8 cellular contexts compared by ENCODE assay signal in genomic region chr2:55692740-55693139, GRCh38. TPM values are rescaled to one million over a fixed set of nuclear protein-coding genes. Genes with fewer than 3 reads are reported as not detected.
DNase-seq lines count a peak whose midpoint lies in the region; ATAC-seq, FAIRE-seq and TF ChIP-seq lines count a peak whose summit lies in the region.
"Not testable (repeated sequence)": the region's sequence is repeated elsewhere in the genome, so short reads cannot be mapped to it uniquely, and the experiment has no call there.

No MANE protein-coding gene starts in this region.

- in situ Hi-C loops in Panc1 (cut with HindIII; ENCODE audit: low pct_unique_long_range_greater_than_20kb, low sequenced_read_pairs); HepG2 (cut with HindIII; ENCODE audit: extremely low pct_ligation_motif_present, low pct_unique_long_range_greater_than_20kb): not testable (repeated sequence)

- H3K27me3 ChIP-seq in Panc1 (ENCODE audit: control insufficient read depth, insufficient read depth, low read length); HepG2 (ENCODE audit: control insufficient read depth in 1 of 2, insufficient read depth in 2 of 2, low read length in 2 of 2); trophoblast cell (ENCODE audit: insufficient read depth, low read length): not testable (repeated sequence)

- peak overlapping the region; percentile 89 for H3K27ac Mint-ChIP-seq in HFFc6
- H3K27ac Mint-ChIP-seq in activated naive CD4-positive, alpha-beta T cell treated with anti-CD3 and anti-CD28 coated beads, Interleukin-2, amount 50 U/mL, for 72 hours, result peak overlapping the region; percentile 96 to 99

- H3K9me3 ChIP-seq in Panc1 (ENCODE audit: control insufficient read depth, insufficient read depth, low read depth, low read length); HepG2 (ENCODE audit: low read length); trophoblast cell (ENCODE audit: insufficient read depth, low read depth, low read length): not testable (repeated sequence)

- H2BK12ac ChIP-seq in trophoblast cell (ENCODE audit: low read length), result not testable (repeated sequence)

- H4K8ac ChIP-seq in trophoblast cell (ENCODE audit: low read depth, low read length), result not testable (repeated sequence)

- not testable (repeated sequence) for H2AK5ac ChIP-seq in trophoblast cell (ENCODE audit: low read length)

- CTCF ChIA-PET in Panc1 (lab: Charles Lee); HepG2 (lab: Yijun Ruan, JAX; ENCODE audit: low intra/inter-chr PET ratio, low total read pairs): not testable (repeated sequence)

- H3K79me1 ChIP-seq in trophoblast cell (ENCODE audit: low read length), result not testable (repeated sequence)

- peaks cover 45% of the 10 kb centered on the region for H3K79me2 ChIP-seq in HepG2 (ENCODE audit: insufficient read depth, low read length)
- H3K79me2 ChIP-seq in trophoblast cell (ENCODE audit: control insufficient read depth, insufficient read depth, low read length, poor library complexity), result not testable (repeated sequence)

- not testable (repeated sequence) for TF ChIP-seq RAD21 in HepG2 (CRISPR knock-in tag; IDR thresholded peaks at IDR 0.05)

- TF ChIP-seq EP300 in HepG2 (IDR thresholded peaks at IDR 0.05; ENCODE audit: low read depth in 2 of 2, low read length in 2 of 2); HepG2 (CRISPR knock-in tag; IDR thresholded peaks at IDR 0.05; ENCODE audit: borderline replicate concordance): not testable (repeated sequence)

- intact Hi-C loops in Panc1 (cut with micrococcal nuclease; ENCODE audit: unreplicated experiment); HepG2 (cut with micrococcal nuclease; ENCODE audit: unreplicated experiment): not testable (repeated sequence)

- H2BK120ac ChIP-seq in trophoblast cell (ENCODE audit: insufficient read depth, low read length, poor library complexity), result not testable (repeated sequence)

- not testable (repeated sequence) for H4K20me1 ChIP-seq in HepG2 (ENCODE audit: insufficient read depth, low read length)

- FAIRE-seq in HepG2 (lab: Jason Lieb, UNC), result not testable (repeated sequence)
- peak; percentile 90 for FAIRE-seq in urothelium cell line (lab: Jason Lieb, UNC)

- H3K27me3 Mint-ChIP-seq in HFFc6 (ENCODE audit: insufficient read depth), result not testable (repeated sequence)

- peak overlapping the region; percentile 95 for H3K27ac ChIP-seq in Panc1 (ENCODE audit: low read length)
- H3K27ac ChIP-seq in HepG2 (ENCODE audit: extremely low read length, insufficient read depth, low read length); trophoblast cell (ENCODE audit: low read depth, low read length): not testable (repeated sequence)

- not testable (repeated sequence) for H4K91ac ChIP-seq in trophoblast cell (ENCODE audit: low read depth, low read length)

- peak overlapping the region; percentile 83 for H3K4me3 ChIP-seq in GM12864 (ENCODE audit: low read depth, low read length)
- peak overlapping the region; percentile 95 to 98 for H3K4me3 ChIP-seq in Panc1 (ENCODE audit: low read depth in 2 of 2, low read length in 2 of 2)
- H3K4me3 ChIP-seq in epithelial cell of esophagus (ENCODE audit: low read length), result peak overlapping the region; percentile 70
- peak overlapping the region; percentile 83 to 99 (median 87) for H3K4me3 ChIP-seq in HepG2 (replicated peaks in 1 of 3; ENCODE audit: insufficient read depth in 1 of 3, low read depth in 2 of 3, low read length in 3 of 3)
- H3K4me3 ChIP-seq in trophoblast cell (ENCODE audit: low read depth, low read length), result peak overlapping the region; percentile 100

- H4K12ac ChIP-seq in trophoblast cell (ENCODE audit: low read depth, low read length), result not testable (repeated sequence)

- peak overlapping the region; percentile 84; the same call in 1 of the 2 replicates for H3K9ac ChIP-seq in HepG2 (ENCODE audit: insufficient read depth, low read depth, low read length)
- H3K9ac ChIP-seq in trophoblast cell (ENCODE audit: low read length), result not testable (repeated sequence)

- not testable (repeated sequence) for H3K18ac ChIP-seq in trophoblast cell (ENCODE audit: low read length)

- H3K23ac ChIP-seq in trophoblast cell (ENCODE audit: low read length), result not testable (repeated sequence)

- H3K4me2 ChIP-seq in HepG2 (ENCODE audit: low read depth, low read length) (peak overlapping the region; percentile 96), trophoblast cell (ENCODE audit: low read length) (peak overlapping the region; percentile 76)

- not testable (repeated sequence) for BruUV-seq in Panc1 (replicated peaks; lab: Mats Ljungman, UMichigan); HepG2 (replicated peaks; lab: Mats Ljungman, UMichigan)

- not testable (repeated sequence) for H3K36me3 Mint-ChIP-seq in HFFc6 (ENCODE audit: low read depth)
- peaks cover 10 to 23% of the 10 kb centered on the region in 2 donors for H3K36me3 Mint-ChIP-seq in activated naive CD4-positive, alpha-beta T cell treated with anti-CD3 and anti-CD28 coated beads, Interleukin-2, amount 50 U/mL, for 72 hours

- not testable (repeated sequence) for H2BK5ac ChIP-seq in trophoblast cell (ENCODE audit: low read depth, low read length, poor library complexity)

- WGBS in HepG2 (ENCODE audit: low lambda C conversion rate), result 15% methylated on average over 5 of the region's 5 CpGs
- no CpG with 5 or more reads among the region's 5 CpGs for WGBS in trophoblast cell (ENCODE audit: extremely low coverage, insufficient coverage, insufficient read length)

- H3K4me1 Mint-ChIP-seq in HFFc6 (ENCODE audit: low read depth), result peaks cover 34% of the 10 kb centered on the region

- H3K4ac ChIP-seq in trophoblast cell (ENCODE audit: low read depth, low read length), result not testable (repeated sequence)

- not testable (repeated sequence) for H3K9me3 Mint-ChIP-seq in HFFc6; activated naive CD4-positive, alpha-beta T cell treated with anti-CD3 and anti-CD28 coated beads, Interleukin-2, amount 50 U/mL, for 72 hours

- H2AFZ ChIP-seq in HepG2 (ENCODE audit: low read length); trophoblast cell (ENCODE audit: insufficient read depth, low read length, poor library complexity): not testable (repeated sequence)

- not testable (repeated sequence) for H3K4me1 ChIP-seq in Panc1 (ENCODE audit: control insufficient read depth, insufficient read depth, low read length); trophoblast cell (ENCODE audit: control insufficient read depth in 1 of 2, insufficient read depth in 2 of 2, low read length in 2 of 2)
- peaks cover 11% of the 10 kb centered on the region for H3K4me1 ChIP-seq in HepG2 (ENCODE audit: insufficient read depth, low read length)

- not testable (repeated sequence) for DNase-seq in GM12864 (ENCODE audit: low read depth); HFFc6; Panc1 (ENCODE audit: low read depth, low spot score); activated naive CD4-positive, alpha-beta T cell treated with anti-CD3 and anti-CD28 coated beads, Interleukin-2, amount 50 U/mL, for 72 hours (ENCODE audit: low spot score in 2 of 2); epithelial cell of esophagus (ENCODE audit: low read depth); HepG2 (ENCODE audit: low spot score); trophoblast cell; urothelium cell line (ENCODE audit: low spot score)

- TF ChIP-seq CTCF in GM12864 (IDR thresholded peaks at IDR 0.05; ENCODE audit: low read depth, low read length, missing control alignments); HFFc6 (IDR thresholded peaks at IDR 0.05); Panc1 (IDR thresholded peaks at IDR 0.05); epithelial cell of esophagus (IDR thresholded peaks at IDR 0.05; ENCODE audit: insufficient read depth, low read depth, low read length, missing control alignments); HepG2 (CRISPR knock-in tag; IDR thresholded peaks at IDR 0.05): not testable (repeated sequence)

- ATAC-seq in Panc1, result peak; percentile 7; the same call in 1 of the 2 replicates
- not testable (repeated sequence) for ATAC-seq in activated naive CD4-positive, alpha-beta T cell treated with anti-CD3 and anti-CD28 coated beads, Interleukin-2, amount 50 U/mL, for 72 hours
- peak; percentile 58 for ATAC-seq in HepG2

- not testable (repeated sequence) for H3K14ac ChIP-seq in trophoblast cell (ENCODE audit: low read length)

- TF ChIP-seq POLR2A in HepG2 (IDR thresholded peaks at IDR 0.05; ENCODE audit: insufficient read depth in 1 of 2, low read depth in 2 of 2, low read length in 2 of 2), result not testable (repeated sequence)

- H3K36me3 ChIP-seq in Panc1 (ENCODE audit: control insufficient read depth, insufficient read depth, low read length); trophoblast cell (ENCODE audit: control insufficient read depth in 1 of 2, insufficient read depth in 2 of 2, low read length in 2 of 2): not testable (repeated sequence)
- H3K36me3 ChIP-seq in HepG2 (replicated peaks in 1 of 2; ENCODE audit: control insufficient read depth in 1 of 2, insufficient read depth in 2 of 2, low read length in 2 of 2), result peaks cover 4 to 10% of the 10 kb centered on the region in 2 experiments; a peak in 4 of 5 replicates

- H3K4me3 Mint-ChIP-seq in HFFc6, result peak overlapping the region; percentile 99

- POLR2A ChIA-PET in Panc1 (lab: Charles Lee); HepG2 (lab: Yijun Ruan, JAX): not testable (repeated sequence)

RNA-seq across cellular contexts. Expression of gene PNPT1, which starts 0.9 kb away (rescaled TPM):
- 10 to 100 TPM; 22.5 to 31.5 (median 25.8) TPM for total RNA-seq in HFFc6 (2021; fragmentation: NEBNext Ultra II Directional; extraction: Animal tissue kit (Norgen Biotek cat#: 25700))
- 50.1 TPM for total RNA-seq in Panc1 (2021; ENCODE audit: unreplicated experiment)
- 52.2 TPM for polyA plus RNA-seq in Panc1 (2012; ENCODE audit: insufficient read length)
- total RNA-seq in activated naive CD4-positive, alpha-beta T cell treated with anti-CD3 and anti-CD28 coated beads, Interleukin-2, amount 50 U/mL, for 72 hours, result 10 to 100 TPM; 33.2 to 48.5 TPM
- total RNA-seq in HepG2 (2016; rRNA removed; fragmentation: Illumina TruSeq; extraction: Trizol), result 61.0 and 70.6 TPM in 2 replicates
- total RNA-seq in HepG2 (2016; cell fraction: cytosol; rRNA removed; fragmentation: Illumina TruSeq; extraction: Trizol; ENCODE audit: low read depth), result 10.3 and 10.8 TPM in 2 replicates
- 60.4 and 67.8 TPM in 2 replicates for total RNA-seq in HepG2 (2016; cell fraction: insoluble cytoplasmic fraction; rRNA removed; fragmentation: Illumina TruSeq; extraction: Trizol)
- total RNA-seq in HepG2 (2016; cell fraction: membrane; rRNA removed; fragmentation: Illumina TruSeq; extraction: Trizol), result 15.4 and 15.7 TPM in 2 replicates
- 48.3 and 59.2 TPM in 2 replicates for total RNA-seq in HepG2 (2016; cell fraction: nucleus; rRNA removed; fragmentation: Illumina TruSeq; extraction: Trizol)
- polyA plus RNA-seq in HepG2 (2011; rRNA removed), result 21.3 and 23.4 TPM in 2 replicates
- 8.3 TPM in 2 replicates for polyA plus RNA-seq in HepG2 (2011; cell fraction: cytosol; rRNA removed)
- polyA plus RNA-seq in HepG2 (2011; cell fraction: nucleus; rRNA removed), result 26.9 and 42.4 TPM in 2 replicates
- 20.7 and 24.2 TPM in 2 replicates for polyA plus RNA-seq in HepG2 (2012)
- 2.1 and 2.4 TPM in 2 replicates for polyA plus RNA-seq in HepG2 (2016; cell fraction: cytosol; fragmentation: Illumina TruSeq; extraction: Trizol; ENCODE audit: low read depth)
- polyA plus RNA-seq in HepG2 (2016; cell fraction: insoluble cytoplasmic fraction; fragmentation: Illumina TruSeq; extraction: Trizol; ENCODE audit: low read depth), result 47.7 and 48.3 TPM in 2 replicates
- 5.7 and 6.6 TPM in 2 replicates for polyA plus RNA-seq in HepG2 (2016; cell fraction: membrane; fragmentation: Illumina TruSeq; extraction: Trizol; ENCODE audit: low read depth)
- 63.4 and 68.9 TPM in 2 replicates for polyA plus RNA-seq in HepG2 (2016; cell fraction: nucleus; fragmentation: Illumina TruSeq; extraction: Trizol; ENCODE audit: insufficient read depth, low read depth)
- polyA minus RNA-seq in HepG2 (2011; rRNA and poly(A)+ RNA removed; ENCODE audit: low replicate concordance), result 11.7 and 21.7 TPM in 2 replicates
- 18.5 and 38.1 TPM in 2 replicates for polyA minus RNA-seq in HepG2 (2011; cell fraction: cytosol; rRNA and poly(A)+ RNA removed)
- polyA minus RNA-seq in HepG2 (2011; cell fraction: nucleus; rRNA and poly(A)+ RNA removed), result 29.6 and 35.2 TPM in 2 replicates
- polyA plus RNA-seq in trophoblast cell (2013), result 5.0 and 5.5 TPM in 2 replicates
